ENCODE assay signal across 23 cellular contexts in genomic region chr1:41677586-41677985, GRCh38.
DNase-seq lines count a peak whose midpoint lies in the region; ATAC-seq, FAIRE-seq and TF ChIP-seq lines count a peak whose summit lies in the region.
"Had no signal": no experiment of that assay in that cellular context is flagged by ENCODE, and none has a peak within 500 bp of the region (broad histone marks: within the 10 kb centered on the region; RNA-seq: fewer than 3 reads in every experiment).

No MANE protein-coding gene starts in this region.

- intact Hi-C loops in left ventricle myocardium superior (cut with micrococcal nuclease) (no loop called here), upper lobe of right lung (cut with DNase I) (no loop called here), colonic mucosa (cut with DNase I) (no loop called here)

- H4K91ac ChIP-seq in trophoblast cell (ENCODE audit: low read depth, low read length) = no peak overlapping the region

- H2BK5ac ChIP-seq in trophoblast cell (ENCODE audit: low read depth, low read length, poor library complexity) = no peak overlapping the region

- H3K79me2 ChIP-seq in astrocyte (ENCODE audit: insufficient read depth, low read length) (no peaks in the 10 kb centered on the region), trophoblast cell (ENCODE audit: control insufficient read depth, insufficient read depth, low read length, poor library complexity) (no peaks in the 10 kb centered on the region)

- H3K9me3 ChIP-seq in right atrium auricular region = no peaks in the 10 kb centered on the region
- no peaks in the 10 kb centered on the region for H3K9me3 ChIP-seq in astrocyte (ENCODE audit: insufficient read depth, low read depth, low read length)
- H3K9me3 ChIP-seq in trophoblast cell (ENCODE audit: insufficient read depth, low read depth, low read length) = no peaks in the 10 kb centered on the region
- H3K9me3 ChIP-seq in upper lobe of right lung = no peaks in the 10 kb centered on the region
- H3K9me3 ChIP-seq in colonic mucosa = no peaks in the 10 kb centered on the region
- H3K9me3 ChIP-seq: pancreas, right lobe of liver, SJSA1, thoracic aorta had no signal

- H3K36me3 ChIP-seq in right atrium auricular region (no peaks in the 10 kb centered on the region), astrocyte (ENCODE audit: insufficient read depth, low read length) (no peaks in the 10 kb centered on the region), trophoblast cell (ENCODE audit: control insufficient read depth in 1 of 2, insufficient read depth in 2 of 2, low read length in 2 of 2) (no peaks in the 10 kb centered on the region), upper lobe of right lung (no peaks in the 10 kb centered on the region), colonic mucosa (no peaks in the 10 kb centered on the region)
- H3K36me3 ChIP-seq: pancreas, right lobe of liver, SJSA1, thoracic aorta, WERI-Rb-1 had no signal

- H3K4me3 ChIP-seq in right atrium auricular region = no peak overlapping the region
- no peak overlapping the region for H3K4me3 ChIP-seq in astrocyte (ENCODE audit: insufficient read depth, low read depth, low read length)
- no peak overlapping the region for H3K4me3 ChIP-seq in trophoblast cell (ENCODE audit: low read depth, low read length)
- no peak overlapping the region for H3K4me3 ChIP-seq in upper lobe of right lung
- no peak overlapping the region for H3K4me3 ChIP-seq in colonic mucosa
- H3K4me3 ChIP-seq: pancreas, right lobe of liver, SJSA1, thoracic aorta had no signal

- no peak for FAIRE-seq in astrocyte (lab: Jason Lieb, UNC)
- FAIRE-seq: pancreas had no signal

- no peak overlapping the region for H2BK12ac ChIP-seq in trophoblast cell (ENCODE audit: low read length)

- H3K27me3 ChIP-seq in right atrium auricular region (no peaks in the 10 kb centered on the region), astrocyte (ENCODE audit: insufficient read depth, low read length) (no peaks in the 10 kb centered on the region), trophoblast cell (ENCODE audit: insufficient read depth, low read length) (no peaks in the 10 kb centered on the region), upper lobe of right lung (no peaks in the 10 kb centered on the region), colonic mucosa (no peaks in the 10 kb centered on the region)
- H3K27me3 ChIP-seq: pancreas, right lobe of liver, SJSA1 had no signal

- H4K20me1 ChIP-seq in astrocyte (ENCODE audit: insufficient read depth, low read length) = no peaks in the 10 kb centered on the region

- ATAC-seq in left ventricle myocardium superior (peak; percentile 40), upper lobe of right lung (no peak)
- ATAC-seq: naive thymus-derived CD4-positive, alpha-beta T cell; right lobe of liver; T-helper 17 cell had no signal

- peaks cover 0 to 37% of the 10 kb centered on the region in 2 donors for H3K4me1 ChIP-seq in right atrium auricular region
- peaks cover 41% of the 10 kb centered on the region for H3K4me1 ChIP-seq in astrocyte (ENCODE audit: insufficient read depth, low read length)
- H3K4me1 ChIP-seq in trophoblast cell (ENCODE audit: control insufficient read depth in 1 of 2, insufficient read depth in 2 of 2, low read length in 2 of 2) = peaks cover 6 to 8% of the 10 kb centered on the region in 2 experiments
- peaks cover 11% of the 10 kb centered on the region for H3K4me1 ChIP-seq in upper lobe of right lung
- no peaks in the 10 kb centered on the region for H3K4me1 ChIP-seq in colonic mucosa
- H3K4me1 ChIP-seq: pancreas, right lobe of liver had no signal

- no peak overlapping the region for H2BK120ac ChIP-seq in trophoblast cell (ENCODE audit: insufficient read depth, low read length, poor library complexity)

- no peak overlapping the region for H3K14ac ChIP-seq in trophoblast cell (ENCODE audit: low read length)

- DNase-seq in left ventricle myocardium superior (no peak), right atrium auricular region (ENCODE audit: low spot score) (no peak), astrocyte (ENCODE audit: low read depth) (no peak), trophoblast cell (no peak), upper lobe of right lung (peak; percentile 16), colonic mucosa (no peak)
- no peak for DNase-seq in activated T-cell treated with anti-CD3 and anti-CD28 coated beads, Interleukin-2, amount 50 U/mL, for 48 hours
- DNase-seq: activated CD4-positive, alpha-beta T cell treated with anti-CD3 and anti-CD28 coated beads, Interleukin-2, amount 50 U/mL, for 4 hours; activated naive CD8-positive, alpha-beta T cell treated with anti-CD3 and anti-CD28 coated beads for 36 hours; effector CD8-positive, alpha-beta T cell; GF-D8; HCEC 1CT; mesenchymal stem cell; MM.1S; naive thymus-derived CD4-positive, alpha-beta T cell; NCI-H1417 treated with DMSO at 0.1 percent for 48 hours; NCI-H510A; right lobe of liver; T-helper 17 cell; WERI-Rb-1 had no signal

- H4K8ac ChIP-seq in trophoblast cell (ENCODE audit: low read depth, low read length) = no peak overlapping the region

- no peak overlapping the region for H3K18ac ChIP-seq in trophoblast cell (ENCODE audit: low read length)

- peak overlapping the region; percentile 87 for H3K27ac Mint-ChIP-seq in astrocyte (ENCODE audit: unreplicated experiment)
- H3K27ac Mint-ChIP-seq: activated naive CD8-positive, alpha-beta T cell treated with anti-CD3 and anti-CD28 coated beads for 36 hours had no signal

- WGBS in trophoblast cell (ENCODE audit: extremely low coverage, insufficient coverage, insufficient read length) = no CpG with 5 or more reads among the region's 7 CpGs

- H3K4me2 ChIP-seq in astrocyte (ENCODE audit: low read length) = peak overlapping the region; percentile 67
- H3K4me2 ChIP-seq in trophoblast cell (ENCODE audit: low read length) = no peak overlapping the region

- no peaks in the 10 kb centered on the region for H3K36me3 Mint-ChIP-seq in astrocyte (ENCODE audit: low read depth, unreplicated experiment)
- H3K36me3 Mint-ChIP-seq: activated naive CD8-positive, alpha-beta T cell treated with anti-CD3 and anti-CD28 coated beads for 36 hours had no signal

- peak overlapping the region; percentile 14 for H2AK5ac ChIP-seq in trophoblast cell (ENCODE audit: low read length)

- peak overlapping the region in 1 of 2 donors; percentile 0 for H3K27ac ChIP-seq in right atrium auricular region
- H3K27ac ChIP-seq in astrocyte (ENCODE audit: low read depth, low read length) = peak overlapping the region; percentile 49
- H3K27ac ChIP-seq in trophoblast cell (ENCODE audit: low read depth, low read length) = no peak overlapping the region
- no peak overlapping the region for H3K27ac ChIP-seq in upper lobe of right lung
- no peak overlapping the region for H3K27ac ChIP-seq in colonic mucosa
- H3K27ac ChIP-seq: pancreas, right lobe of liver, SJSA1, thoracic aorta, WERI-Rb-1 had no signal

- H3K23ac ChIP-seq in trophoblast cell (ENCODE audit: low read length) = no peak overlapping the region

- H2AFZ ChIP-seq in astrocyte (ENCODE audit: low read depth, low read length) (no peak overlapping the region), trophoblast cell (ENCODE audit: insufficient read depth, low read length, poor library complexity) (no peak overlapping the region)

- peak overlapping the region; percentile 1 for H3K9ac ChIP-seq in astrocyte (ENCODE audit: low read length)
- no peak overlapping the region for H3K9ac ChIP-seq in trophoblast cell (ENCODE audit: low read length)
- no peak overlapping the region for H3K9ac ChIP-seq in colonic mucosa (ENCODE audit: low read depth in 2 of 2, low read length in 2 of 2)

- TF ChIP-seq CTCF in right atrium auricular region (IDR thresholded peaks at IDR 0.05) (no peak), astrocyte (IDR thresholded peaks at IDR 0.05; ENCODE audit: insufficient read depth, low read depth, low read length) (no peak), upper lobe of right lung (IDR thresholded peaks at IDR 0.05) (no peak), colonic mucosa (IDR thresholded peaks at IDR 0.05) (no peak)

- no peaks in the 10 kb centered on the region for H3K9me3 Mint-ChIP-seq in astrocyte (ENCODE audit: unreplicated experiment)
- H3K9me3 Mint-ChIP-seq: activated naive CD8-positive, alpha-beta T cell treated with anti-CD3 and anti-CD28 coated beads for 36 hours; naive thymus-derived CD4-positive, alpha-beta T cell had no signal

- H3K27me3 Mint-ChIP-seq in astrocyte (ENCODE audit: low read depth, unreplicated experiment) = peaks cover 20% of the 10 kb centered on the region
- H3K27me3 Mint-ChIP-seq: activated naive CD8-positive, alpha-beta T cell treated with anti-CD3 and anti-CD28 coated beads for 36 hours; naive thymus-derived CD4-positive, alpha-beta T cell; T-helper 17 cell had no signal

- no peak overlapping the region for H3K4ac ChIP-seq in trophoblast cell (ENCODE audit: low read depth, low read length)

- no peak overlapping the region for H4K12ac ChIP-seq in trophoblast cell (ENCODE audit: low read depth, low read length)

- H3K4me3 Mint-ChIP-seq in astrocyte (ENCODE audit: unreplicated experiment) = peak overlapping the region; percentile 27
- H3K4me3 Mint-ChIP-seq: activated naive CD8-positive, alpha-beta T cell treated with anti-CD3 and anti-CD28 coated beads for 36 hours had no signal

- peaks cover 38% of the 10 kb centered on the region for H3K4me1 Mint-ChIP-seq in astrocyte (ENCODE audit: low read depth, unreplicated experiment)

- peaks cover 2% of the 10 kb centered on the region for H3K79me1 ChIP-seq in trophoblast cell (ENCODE audit: low read length)
